Comparison of ENCODE assay signal across 8 cellular contexts in genomic region chr20:19688031-19688806, GRCh38.
DNase-seq lines count a peak whose midpoint lies in the region; ATAC-seq and TF ChIP-seq lines count a peak whose summit lies in the region.

No MANE protein-coding gene starts in this region.

- no peak overlapping the region for H3K4me3 ChIP-seq in AG04450 (ENCODE audit: low read depth, low read length)
- H3K4me3 ChIP-seq in H7 (ENCODE audit: insufficient read depth, low read depth, low read length), result no peak overlapping the region
- no peak overlapping the region for H3K4me3 ChIP-seq in foreskin fibroblast (ENCODE audit: low read depth in 1 of 2, low read length in 2 of 2)
- no peak overlapping the region for H3K4me3 ChIP-seq in osteoblast (ENCODE audit: insufficient read depth, low read length)

- H2AFZ ChIP-seq in osteoblast (ENCODE audit: low read length), result peak overlapping the region; percentile 92

- TF ChIP-seq CTCF in AG04450 (IDR thresholded peaks at IDR 0.05; ENCODE audit: low read depth, low read length) (peak; percentile 81), foreskin fibroblast (IDR thresholded peaks at IDR 0.05; ENCODE audit: low read depth, low read length) (peak; percentile 81), osteoblast (IDR thresholded peaks at IDR 0.05; ENCODE audit: extremely low read depth, low read depth, low read length) (peak; percentile 87)

- H3K4me2 ChIP-seq in osteoblast (ENCODE audit: insufficient read depth, low read length), result no peak overlapping the region

- POLR2A ChIA-PET in AG04450 (lab: Yijun Ruan, JAX), result no interaction called here

- no peak for ATAC-seq in GM18868 (IDR thresholded peaks at IDR 0.05; ENCODE audit: unreplicated experiment)

- H3K36me3 ChIP-seq in H7 (replicated peaks; ENCODE audit: control insufficient read depth, insufficient read depth, low read length), result no peaks in the 10 kb centered on the region
- no peaks in the 10 kb centered on the region for H3K36me3 ChIP-seq in osteoblast (ENCODE audit: insufficient read depth, low read length)

- in situ Hi-C loops in SK-MEL-5 (cut with HindIII; ENCODE audit: low pct_unique_long_range_greater_than_20kb, low sequenced_read_pairs), result no loop called here

- H3K79me2 ChIP-seq in osteoblast (ENCODE audit: insufficient read depth, low read length), result no peaks in the 10 kb centered on the region

- CTCF ChIA-PET in AG04450 (lab: Charles Lee), result interaction anchor here (0.6 to 3.3 kb wide), 3 partner anchors 97 to 849 kb away, joined by 3 to 15 read pairs (median 5); no protein-coding TSS in a partner anchor

- peaks cover 11% of the 10 kb centered on the region for H3K4me1 ChIP-seq in osteoblast (ENCODE audit: insufficient read depth, low read length)

- H4K20me1 ChIP-seq in osteoblast (ENCODE audit: insufficient read depth, low read length), result no peaks in the 10 kb centered on the region

- peak; percentile 76 for DNase-seq in AG04450 (ENCODE audit: low read depth, low spot score)
- peak; percentile 68 for DNase-seq in H7
- DNase-seq in SK-MEL-5 (ENCODE audit: low read depth, low spot score), result peak; percentile 68
- DNase-seq in foreskin fibroblast, result peak; percentile 90 to 94
- DNase-seq in osteoblast (ENCODE audit: insufficient read length, low spot score, missing footprints), result peak; percentile 96
- DNase-seq in activated gamma-delta T cell (lab: John Stamatoyannopoulos, UW), result no peak
- no peak for DNase-seq in occipital lobe (lab: John Stamatoyannopoulos, UW)

- H3K9me3 ChIP-seq in AG04450 (ENCODE audit: control insufficient read depth, insufficient read depth, low read length) (0 out of 2 replicates have a peak, but pooled peaks cover 3% of the 10 kb centered on the region), osteoblast (ENCODE audit: low read depth, low read length) (no peaks in the 10 kb centered on the region)

- H3K27ac ChIP-seq in AG04450 (ENCODE audit: low read depth, low read length) (no peak overlapping the region), osteoblast (ENCODE audit: low read depth, low read length) (peak overlapping the region; percentile 5)

- H3K27me3 ChIP-seq in AG04450 (ENCODE audit: control insufficient read depth, insufficient read depth, low read length) (peaks cover 8% of the 10 kb centered on the region), H7 (ENCODE audit: control insufficient read depth, insufficient read depth, low read length) (no peaks in the 10 kb centered on the region), osteoblast (ENCODE audit: insufficient read depth, low read length) (peaks cover 5% of the 10 kb centered on the region)

Comparison
In these comparisons a context has a peak if more than half of its experiments do, and no peak if none do; other contexts are left out.
1. DNase-seq: peak in AG04450 (single experiment), H7 (single experiment), SK-MEL-5 (single experiment), foreskin fibroblast (2 of 2) and osteoblast (single experiment); none in activated gamma-delta T cell (single experiment) and occipital lobe (single experiment).
2. Peak in every context shown above with its lines, with median percentiles within 50 percentile points of each other: CTCF ChIP-seq.